Comparison of ENCODE assay signal across 30 cellular contexts in genomic region chr11:86122773-86123172, GRCh38.
"Had no signal": no experiment of that assay in that cellular context is flagged by ENCODE, and none has a peak within 500 bp of the region (broad histone marks: within the 10 kb centered on the region; RNA-seq: fewer than 3 reads in every experiment).

No MANE protein-coding gene starts in this region.

- H3K4me1 ChIP-seq: upper lobe of right lung had no signal

- ATAC-seq: activated CD8-positive, alpha-beta T cell treated with anti-CD3 and anti-CD28 coated beads for 36 hours; activated T-cell treated with anti-CD3 and anti-CD28 coated beads, Interleukin-2, amount 50 U/mL, for 72 hours; effector memory CD8-positive, alpha-beta T cell; left cardiac atrium; left ventricle myocardium superior; right lobe of liver; stimulated activated naive CD8-positive, alpha-beta T cell treated with anti-CD3 and anti-CD28 coated beads, Interleukin-15, amount 100 ng/mL, for 72 hours; upper lobe of right lung; WTC11 had no signal

- H3K27ac Mint-ChIP-seq: activated CD4-positive, alpha-beta T cell treated with anti-CD3 and anti-CD28 coated beads, Interleukin-2, amount 10 ng/mL, durations not matched to agents 7 days and 5 days; activated CD8-positive, alpha-beta T cell treated with anti-CD3 and anti-CD28 coated beads for 36 hours; activated naive CD4-positive, alpha-beta T cell treated with anti-CD3 and anti-CD28 coated beads for 36 hours; activated naive CD8-positive, alpha-beta T cell treated with anti-CD3 and anti-CD28 coated beads, Interleukin-2, amount 10 ng/mL, durations not matched to agents 7 days and 5 days; activated T-cell treated with anti-CD3 and anti-CD28 coated beads, Interleukin-2, amount 50 U/mL, for 72 hours; effector memory CD8-positive, alpha-beta T cell; nephron progenitor cell; progenitor cell of endocrine pancreas; stimulated activated naive CD8-positive, alpha-beta T cell treated with anti-CD3 and anti-CD28 coated beads, Interleukin-15, amount 100 ng/mL, for 72 hours; WTC11 had no signal

- H3K4me1 Mint-ChIP-seq: nephron progenitor cell, WTC11 had no signal

- H3K27me3 ChIP-seq: brain microvascular endothelial cell, neutrophil, right lobe of liver, thyroid gland, upper lobe of right lung had no signal

- H3K36me3 Mint-ChIP-seq: activated naive CD8-positive, alpha-beta T cell treated with anti-CD3 and anti-CD28 coated beads, Interleukin-2, amount 10 ng/mL, durations not matched to agents 7 days and 5 days; WTC11 had no signal

- H3K36me3 ChIP-seq: brain microvascular endothelial cell, neutrophil, right lobe of liver, thyroid gland, upper lobe of right lung had no signal

- H3K4me3 Mint-ChIP-seq: activated CD4-positive, alpha-beta T cell treated with anti-CD3 and anti-CD28 coated beads, Interleukin-2, amount 10 ng/mL, durations not matched to agents 7 days and 5 days; activated CD8-positive, alpha-beta T cell treated with anti-CD3 and anti-CD28 coated beads for 36 hours; activated naive CD4-positive, alpha-beta T cell treated with anti-CD3 and anti-CD28 coated beads for 36 hours; activated naive CD8-positive, alpha-beta T cell treated with anti-CD3 and anti-CD28 coated beads, Interleukin-2, amount 10 ng/mL, durations not matched to agents 7 days and 5 days; activated T-cell treated with anti-CD3 and anti-CD28 coated beads, Interleukin-2, amount 50 U/mL, for 72 hours; effector memory CD8-positive, alpha-beta T cell; nephron progenitor cell; stimulated activated naive CD8-positive, alpha-beta T cell treated with anti-CD3 and anti-CD28 coated beads, Interleukin-15, amount 100 ng/mL, for 72 hours; WTC11 had no signal

- FAIRE-seq: astrocyte, keratinocyte, TTC549 had no signal

- H3K27me3 Mint-ChIP-seq: effector memory CD8-positive, alpha-beta T cell; progenitor cell of endocrine pancreas had no signal

- H3K27ac ChIP-seq: brain microvascular endothelial cell, neutrophil, right lobe of liver, thyroid gland, upper lobe of right lung had no signal

- H3K4me3 ChIP-seq: right lobe of liver, thyroid gland, upper lobe of right lung had no signal

- DNase-seq: activated CD4-positive, alpha-beta T cell treated with anti-CD3 and anti-CD28 coated beads for 1 hour; activated CD4-positive, alpha-beta T cell treated with anti-CD3 and anti-CD28 coated beads, Interleukin-2, amount 10 ng/mL, durations not matched to agents 7 days and 5 days; activated CD8-positive, alpha-beta T cell treated with anti-CD3 and anti-CD28 coated beads for 36 hours; activated effector memory CD4-positive, alpha-beta T cell treated with Interleukin-2 at 50 U/mL for 16 hours; activated naive CD4-positive, alpha-beta T cell treated with anti-CD3 and anti-CD28 coated beads for 36 hours; activated naive CD8-positive, alpha-beta T cell treated with anti-CD3 and anti-CD28 coated beads, Interleukin-2, amount 10 ng/mL, durations not matched to agents 7 days and 5 days; activated T-cell treated with anti-CD3 and anti-CD28 coated beads for 4 hours; activated T-cell treated with anti-CD3 and anti-CD28 coated beads, Interleukin-2, amount 50 U/mL, for 72 hours; brain microvascular endothelial cell; cortex of kidney; effector memory CD8-positive, alpha-beta T cell; head of caudate nucleus; hippocampal formation; left cardiac atrium; left ventricle myocardium superior; nephron progenitor cell; right lobe of liver; stimulated activated CD4-positive, alpha-beta T cell treated with anti-CD3 and anti-CD28 coated beads, Interleukin-12 subunit alpha, Interleukin-12 subunit beta, amount 100 ng/mL, for 4 hours; stimulated activated CD4-positive, alpha-beta T cell treated with anti-CD3 and anti-CD28 coated beads, Interleukin-4, amount 100 ng/mL, for 1 hour; stimulated activated naive CD8-positive, alpha-beta T cell treated with anti-CD3 and anti-CD28 coated beads, Interleukin-15, amount 100 ng/mL, for 72 hours; substantia nigra; T-helper 9 cell; thyroid gland; upper lobe of right lung had no signal

- H3K9me3 Mint-ChIP-seq: activated CD8-positive, alpha-beta T cell treated with anti-CD3 and anti-CD28 coated beads for 36 hours; activated naive CD4-positive, alpha-beta T cell treated with anti-CD3 and anti-CD28 coated beads for 36 hours; activated naive CD8-positive, alpha-beta T cell treated with anti-CD3 and anti-CD28 coated beads, Interleukin-2, amount 10 ng/mL, durations not matched to agents 7 days and 5 days; activated T-cell treated with anti-CD3 and anti-CD28 coated beads, Interleukin-2, amount 50 U/mL, for 72 hours; effector memory CD8-positive, alpha-beta T cell; nephron progenitor cell; stimulated activated naive CD8-positive, alpha-beta T cell treated with anti-CD3 and anti-CD28 coated beads, Interleukin-15, amount 100 ng/mL, for 72 hours; WTC11 had no signal

- H3K9me3 ChIP-seq: neutrophil, right lobe of liver, thyroid gland, upper lobe of right lung had no signal
